Comparison of ENCODE assay signal across 24 cellular contexts in the genomic region with DNA sequence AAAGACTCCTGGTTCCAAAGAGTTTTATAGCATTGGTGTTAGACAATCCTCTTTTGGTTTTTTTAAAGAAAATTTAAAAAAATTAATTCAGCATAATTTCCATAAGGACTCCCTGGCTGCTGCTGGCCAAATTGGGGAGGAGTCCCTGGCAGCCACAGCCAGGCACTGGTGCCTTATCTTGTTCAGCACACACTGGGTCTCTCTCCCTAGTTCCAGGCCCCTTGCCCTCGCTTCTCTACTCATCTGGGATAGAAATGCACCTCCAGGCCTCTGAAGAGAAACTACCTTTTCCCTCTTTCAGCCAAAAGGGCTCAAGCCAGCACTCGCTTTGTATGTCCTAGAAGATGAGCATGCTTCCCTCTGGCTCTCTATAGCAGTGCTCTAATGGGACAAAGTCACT. TPM values are rescaled to one million over a fixed set of nuclear protein-coding genes. Genes with fewer than 3 reads are reported as not detected.
A peak's percentile ranks its signal among the peaks of the same experiment; 100 is the strongest.
DNase-seq lines count a peak whose midpoint lies in the region; ATAC-seq, FAIRE-seq and TF ChIP-seq lines count a peak whose summit lies in the region.
"Had no signal": no experiment of that assay in that cellular context is flagged by ENCODE, and none has a peak within 500 bp of the region (broad histone marks: within the 10 kb centered on the region; RNA-seq: fewer than 3 reads in every experiment).

No MANE protein-coding gene starts in this region.

- no peak; the same call in 1 of the 2 replicates for TF ChIP-seq EP300 in K562 (IDR thresholded peaks at IDR 0.05; ENCODE audit: low read length)

- H2AFZ ChIP-seq in K562 (ENCODE audit: low read depth, low read length) (peak overlapping the region; percentile 28; the same call in 1 of the 2 replicates), mesenchymal stem cell (ENCODE audit: low read depth, low read length) (no peak overlapping the region)

- H3K79me1 ChIP-seq in mesenchymal stem cell (replicated peaks; ENCODE audit: low read length, poor library complexity, severe bottlenecking) = no peaks in the 10 kb centered on the region

- intact Hi-C loops in K562 (cut with micrococcal nuclease) = no loop called here

- DNase-seq in activated naive CD4-positive, alpha-beta T cell treated with anti-CD3 and anti-CD28 coated beads, Interleukin-2, amount 10 ng/mL, durations not matched to agents 7 days and 5 days = no peak
- no peak for DNase-seq in activated naive CD4-positive, alpha-beta T cell (lab: John Stamatoyannopoulos, UW)
- DNase-seq in OCI-M1 (lab: John Stamatoyannopoulos, UW) (peak; percentile 76), K562 (ENCODE audit: extremely low read depth in 1 of 4, low spot score in 3 of 4) (peak in 3 of 4 experiments; percentile 49 to 75 (median 59)), frontal cortex (ENCODE audit: low spot score in 2 of 2) (no peak), NCI-H524 (lab: John Stamatoyannopoulos, UW) (no peak), mesenchymal stem cell (no peak)
- no peak for DNase-seq in stimulated activated naive B cell treated with anti-CD40 and anti-IgM and Interleukin-4, amounts not matched to agents 10 μg/mL and 1 μg/mL and 100 μg/mL, for 72 hours
- DNase-seq: ACHN; cerebellar nuclear complex; COR-L47; effector CD4-positive, alpha-beta T cell; KBM-7; kidney glomerular epithelial cell; NCI-H1105; NCI-H524 treated with DMSO at 0.1 percent for 48 hours; Right ventricle myocardium superior; stimulated activated CD4-positive, alpha-beta T cell treated with anti-CD3 and anti-CD28 coated beads, Interleukin-4, amount 100 ng/mL, for 24 hours; substantia nigra had no signal

- H2BK120ac ChIP-seq in mesenchymal stem cell (ENCODE audit: low read depth, low read length) = no peak overlapping the region

- H3K9me3 ChIP-seq in K562 (replicated peaks; ENCODE audit: control insufficient read depth, insufficient read depth, low read depth, low read length) (no peaks in the 10 kb centered on the region), mesenchymal stem cell (ENCODE audit: control insufficient read depth, low read length) (no peaks in the 10 kb centered on the region)
- H3K9me3 ChIP-seq: ascending aorta, esophagus muscularis mucosa, vagina had no signal

- H3K79me2 ChIP-seq in K562 (ENCODE audit: control insufficient read depth, insufficient read depth, low read length) = no peaks in the 10 kb centered on the region

- POLR2A ChIA-PET in K562 (lab: Yijun Ruan, JAX) = no interaction called here

- H3K4me1 ChIP-seq in K562 (replicated peaks in 1 of 2; ENCODE audit: control insufficient read depth in 2 of 2, insufficient read depth in 2 of 2, low read length in 2 of 2) (peaks cover 44 to 64% of the 10 kb centered on the region in 2 experiments), mesenchymal stem cell (ENCODE audit: control insufficient read depth, insufficient read depth, low read depth, low read length) (peaks cover 11% of the 10 kb centered on the region)
- H3K4me1 ChIP-seq: ascending aorta had no signal

- H4K20me1 ChIP-seq in K562 (replicated peaks; ENCODE audit: control insufficient read depth, insufficient read depth, low read length) = no peaks in the 10 kb centered on the region

- in situ Hi-C loops in K562 (cut with MboI) = no loop called here

- H3K4me1 Mint-ChIP-seq in activated naive CD4-positive, alpha-beta T cell treated with anti-CD3 and anti-CD28 coated beads, Interleukin-2, amount 10 ng/mL, durations not matched to agents 7 days and 5 days = peaks cover 97% of the 10 kb centered on the region
- peaks cover 62 to 97% of the 10 kb centered on the region in 2 donors for H3K4me1 Mint-ChIP-seq in stimulated activated naive B cell treated with anti-CD40 and anti-IgM and Interleukin-4, amounts not matched to agents 10 μg/mL and 1 μg/mL and 100 μg/mL, for 72 hours
- H3K4me1 Mint-ChIP-seq: neural crest cell had no signal

- no peak overlapping the region for H3K23ac ChIP-seq in mesenchymal stem cell (ENCODE audit: low read length in 2 of 2)

- FAIRE-seq in K562 (lab: Jason Lieb, UNC) (peak; percentile 77), frontal cortex (lab: Jason Lieb, UNC) (no peak)

- ATAC-seq in K562 = peak; percentile 49
- no peak for ATAC-seq in stimulated activated naive B cell treated with anti-CD40 and anti-IgM and Interleukin-4, amounts not matched to agents 10 μg/mL and 1 μg/mL and 100 μg/mL, for 72 hours (replicated peaks)
- ATAC-seq: activated CD4-positive, CD25-positive, alpha-beta regulatory T cell treated with anti-CD3 and anti-CD28 coated beads, Interleukin-2, amount 50 U/mL, for 24 hours had no signal

- H2AK5ac ChIP-seq in mesenchymal stem cell (ENCODE audit: low read length, severe bottlenecking) = no peak overlapping the region

- peak overlapping the region; percentile 100 for H3K27ac Mint-ChIP-seq in activated naive CD4-positive, alpha-beta T cell treated with anti-CD3 and anti-CD28 coated beads, Interleukin-2, amount 10 ng/mL, durations not matched to agents 7 days and 5 days
- peak overlapping the region; percentile 44 for H3K27ac Mint-ChIP-seq in stimulated activated naive B cell treated with anti-CD40 and anti-IgM and Interleukin-4, amounts not matched to agents 10 μg/mL and 1 μg/mL and 100 μg/mL, for 72 hours

- no peak overlapping the region for H4K91ac ChIP-seq in mesenchymal stem cell (ENCODE audit: low read length)

- peak overlapping the region; percentile 80 for H3K27ac ChIP-seq in K562 (ENCODE audit: extremely low read depth, low read depth, low read length)
- H3K27ac ChIP-seq in mesenchymal stem cell (ENCODE audit: low read length, poor library complexity, severe bottlenecking) = no peak overlapping the region
- H3K27ac ChIP-seq: ascending aorta, esophagus muscularis mucosa, vagina had no signal

- TF ChIP-seq RAD21 in K562 (CRISPR knock-in tag; conservative IDR thresholded peaks at IDR 0.05 in 1 of 2, IDR thresholded peaks at IDR 0.05 in 1 of 2) = no peak

- H3K27me3 ChIP-seq in K562 (ENCODE audit: control insufficient read depth in 2 of 2, insufficient read depth in 2 of 2, low read length in 2 of 2) (no peaks in the 10 kb centered on the region), mesenchymal stem cell (ENCODE audit: control insufficient read depth in 1 of 2, insufficient read depth in 1 of 2, low read length in 2 of 2) (no peaks in the 10 kb centered on the region)
- H3K27me3 ChIP-seq: ascending aorta, esophagus muscularis mucosa, vagina had no signal

- no peak overlapping the region for H3K4me3 ChIP-seq in K562
- no peak overlapping the region for H3K4me3 ChIP-seq in mesenchymal stem cell (ENCODE audit: insufficient read depth in 1 of 2, low read depth in 1 of 2, low read length in 2 of 2)
- H3K4me3 ChIP-seq: ascending aorta, esophagus muscularis mucosa, vagina had no signal

- H3K4me2 ChIP-seq in K562 (ENCODE audit: insufficient read depth, low read length) (peak overlapping the region; percentile 63), mesenchymal stem cell (ENCODE audit: low read length, poor library complexity, severe bottlenecking) (no peak overlapping the region)

- peaks cover 58% of the 10 kb centered on the region for H3K36me3 Mint-ChIP-seq in activated naive CD4-positive, alpha-beta T cell treated with anti-CD3 and anti-CD28 coated beads, Interleukin-2, amount 10 ng/mL, durations not matched to agents 7 days and 5 days
- H3K36me3 Mint-ChIP-seq in stimulated activated naive B cell treated with anti-CD40 and anti-IgM and Interleukin-4, amounts not matched to agents 10 μg/mL and 1 μg/mL and 100 μg/mL, for 72 hours = peaks cover 28 to 39% of the 10 kb centered on the region in 2 donors

- no peaks in the 10 kb centered on the region for H3K27me3 Mint-ChIP-seq in activated naive CD4-positive, alpha-beta T cell treated with anti-CD3 and anti-CD28 coated beads, Interleukin-2, amount 10 ng/mL, durations not matched to agents 7 days and 5 days
- H3K27me3 Mint-ChIP-seq in stimulated activated naive B cell treated with anti-CD40 and anti-IgM and Interleukin-4, amounts not matched to agents 10 μg/mL and 1 μg/mL and 100 μg/mL, for 72 hours = no peaks in the 10 kb centered on the region

- H2BK15ac ChIP-seq in mesenchymal stem cell (ENCODE audit: low read depth, poor library complexity, severe bottlenecking) = no peak overlapping the region

- H3K36me3 ChIP-seq in K562 (ENCODE audit: control insufficient read depth, insufficient read depth, low read length) = 0 out of 3 replicates have a peak, but pooled peaks cover 3% of the 10 kb centered on the region
- H3K36me3 ChIP-seq in mesenchymal stem cell (ENCODE audit: control insufficient read depth in 1 of 2, insufficient read depth in 2 of 2, low read depth in 1 of 2, low read length in 2 of 2) = peaks cover 4 to 19% of the 10 kb centered on the region in 2 experiments

- H3K9ac ChIP-seq in K562 (ENCODE audit: insufficient read depth in 1 of 2, low read depth in 2 of 2, low read length in 2 of 2) = peak overlapping the region; percentile 40 to 47; a peak in 3 of 4 replicates
- no peak overlapping the region for H3K9ac ChIP-seq in mesenchymal stem cell (ENCODE audit: low read length)

- no peak for TF ChIP-seq CTCF in K562 (IDR thresholded peaks at IDR 0.05 in 2 of 3, conservative IDR thresholded peaks at IDR 0.05 in 1 of 3; ENCODE audit: insufficient read depth in 2 of 3, low read depth in 1 of 3, low read length in 3 of 3)

- no peak for TF ChIP-seq POLR2A in K562 (conservative IDR thresholded peaks at IDR 0.05)

- H3K9me3 Mint-ChIP-seq in activated naive CD4-positive, alpha-beta T cell treated with anti-CD3 and anti-CD28 coated beads, Interleukin-2, amount 10 ng/mL, durations not matched to agents 7 days and 5 days = no peaks in the 10 kb centered on the region
- no peaks in the 10 kb centered on the region for H3K9me3 Mint-ChIP-seq in stimulated activated naive B cell treated with anti-CD40 and anti-IgM and Interleukin-4, amounts not matched to agents 10 μg/mL and 1 μg/mL and 100 μg/mL, for 72 hours
- H3K9me3 Mint-ChIP-seq: neural crest cell had no signal

- no peak overlapping the region for H2BK5ac ChIP-seq in mesenchymal stem cell (ENCODE audit: low read depth, low read length, poor library complexity, severe bottlenecking)

- peaks cover 3% of the 10 kb centered on the region for H3K9me1 ChIP-seq in K562 (ENCODE audit: control insufficient read depth, insufficient read depth, low read length)

- no TSS peak for BruUV-seq in K562 (replicated peaks; lab: Mats Ljungman, UMichigan)

- CTCF ChIA-PET in activated naive CD4-positive, alpha-beta T cell treated with anti-CD3 and anti-CD28 coated beads, Interleukin-2, amount 10 ng/mL, durations not matched to agents 7 days and 5 days (lab: Charles Lee) = interaction anchor here (0.6 kb wide), 1 partner anchor 22 kb away, joined by 3 read pairs; no protein-coding TSS in a partner anchor
- CTCF ChIA-PET in K562 (lab: Yijun Ruan, JAX; ENCODE audit: low intra/inter-chr PET ratio) = no interaction called here

- no peak overlapping the region for H3K4ac ChIP-seq in mesenchymal stem cell (ENCODE audit: low read depth in 1 of 2, low read length in 2 of 2)

- H4K8ac ChIP-seq in mesenchymal stem cell (ENCODE audit: low read length) = no peak overlapping the region

- H3K18ac ChIP-seq in mesenchymal stem cell (ENCODE audit: low read depth in 1 of 2, low read length in 2 of 2) = no peak overlapping the region

- H3K4me3 Mint-ChIP-seq in activated naive CD4-positive, alpha-beta T cell treated with anti-CD3 and anti-CD28 coated beads, Interleukin-2, amount 10 ng/mL, durations not matched to agents 7 days and 5 days = no peak overlapping the region
- no peak overlapping the region for H3K4me3 Mint-ChIP-seq in stimulated activated naive B cell treated with anti-CD40 and anti-IgM and Interleukin-4, amounts not matched to agents 10 μg/mL and 1 μg/mL and 100 μg/mL, for 72 hours
- H3K4me3 Mint-ChIP-seq: neural crest cell had no signal

- H3K14ac ChIP-seq in mesenchymal stem cell (ENCODE audit: low read length in 2 of 2) = no peak overlapping the region

- H2BK12ac ChIP-seq in mesenchymal stem cell (ENCODE audit: low read length in 2 of 2) = no peak overlapping the region

- 37% methylated on average over 2 of the region's 2 CpGs for WGBS in K562 (ENCODE audit: insufficient coverage, low coverage, missing lambda C conversion rate)
- WGBS in mesenchymal stem cell = 88% methylated on average over 2 of the region's 2 CpGs

RNA-seq across cellular contexts. Expression of a gene that starts 13.4 kb away (rescaled TPM):
- total RNA-seq in K562 (2011; cell fraction: chromatin; rRNA removed; ENCODE audit: low replicate concordance) = 8.9 and 13.3 TPM in 2 replicates
- total RNA-seq in K562 (2011; cell fraction: nucleolus; rRNA removed) = 5.0 and 5.2 TPM in 2 replicates
- total RNA-seq in K562 (2011; cell fraction: nucleoplasm; rRNA removed) = 4.5 and 6.2 TPM in 2 replicates
- 0.36 and 0.57 TPM in 2 replicates for total RNA-seq in K562 (2014; rRNA removed)
- total RNA-seq in K562 (2014; rRNA removed; fragmentation: Illumina TruSeq; extraction: Trizol) = 0.11 and 0.16 TPM in 2 replicates
- 0.30 and 0.43 TPM in 2 replicates for total RNA-seq in K562 (2015; rRNA removed; fragmentation: Illumina TruSeq; extraction: Trizol)
- 0.69 and 0.84 TPM in 2 replicates for total RNA-seq in K562 (2021)
- polyA plus RNA-seq in K562 (2011; rRNA removed) = 1.3 and 2.0 TPM in 2 replicates
- 0.83 and 1.1 TPM in 2 replicates for polyA plus RNA-seq in K562 (2011; cell fraction: cytosol; rRNA removed)
- polyA plus RNA-seq in K562 (2011; cell fraction: nucleus; rRNA removed) = 6.7 and 15.1 TPM in 2 replicates
- polyA plus RNA-seq in K562 (2012) = 0.79 and 2.5 TPM in 2 replicates
- polyA plus RNA-seq in K562 (2014; fragmentation: Illumina TruSeq; extraction: Trizol) = 0.52 and 0.68 TPM in 2 replicates
- polyA plus RNA-seq in K562 (2014; fragmentation: Nextera tagmentation; extraction: Ambion mirVana) = under 1 TPM in 1 of 2 experiments, not detected in 1; 0.03 TPM
- 1.00 and 2.3 TPM in 2 replicates for polyA plus RNA-seq in K562 (2014; rRNA removed)
- polyA minus RNA-seq in K562 (2011; rRNA and poly(A)+ RNA removed) = 0.30 and 0.35 TPM in 2 replicates
- 0.95 and 1.7 TPM in 2 replicates for polyA minus RNA-seq in K562 (2011; cell fraction: cytosol; rRNA and poly(A)+ RNA removed)
- 0.78 and 1.1 TPM in 2 replicates for polyA minus RNA-seq in K562 (2011; cell fraction: nucleus; rRNA and poly(A)+ RNA removed)
- 1.2 TPM for total RNA-seq in frontal cortex
- 29.8 TPM for polyA plus RNA-seq in mesenchymal stem cell (2013, experiment 1 of 2)
- 28.9 TPM for polyA plus RNA-seq in mesenchymal stem cell (2013, experiment 2 of 2)

Comparison
In these comparisons a context has a peak if more than half of its experiments do, and no peak if none do; other contexts are left out.
1. DNase-seq: peak in OCI-M1 (single experiment) and K562 (3 of 4); none in activated naive CD4-positive, alpha-beta T cell treated with anti-CD3 and anti-CD28 coated beads, Interleukin-2, amount 10 ng/mL, durations not matched to agents 7 days and 5 days (single experiment), activated naive CD4-positive, alpha-beta T cell (0 of 4), stimulated activated naive B cell treated with anti-CD40 and anti-IgM and Interleukin-4, amounts not matched to agents 10 μg/mL and 1 μg/mL and 100 μg/mL, for 72 hours (single experiment), frontal cortex (0 of 2), NCI-H524 (0 of 2) and mesenchymal stem cell (single experiment).